9 cellular contexts compared by ENCODE assay signal in genomic region chr11:65491163-65491465, GRCh38. TPM values are rescaled to one million over a fixed set of nuclear protein-coding genes. Genes with fewer than 3 reads are reported as not detected.
DNase-seq lines count a peak whose midpoint lies in the region; ATAC-seq and TF ChIP-seq lines count a peak whose summit lies in the region.
"Had no signal": no experiment of that assay in that cellular context is flagged by ENCODE, and none has a peak within 500 bp of the region (broad histone marks: within the 10 kb centered on the region; RNA-seq: fewer than 3 reads in every experiment).

No MANE protein-coding gene starts in this region.

- peak overlapping the region; percentile 100 for H2AK5ac ChIP-seq in IMR-90 (ENCODE audit: low read depth, low read length)

- no peaks in the 10 kb centered on the region for H3K36me3 Mint-ChIP-seq in memory B cell
- no peaks in the 10 kb centered on the region for H3K36me3 Mint-ChIP-seq in CD8-positive, alpha-beta T cell

- 60% methylated on average over 1 of the region's 3 CpGs; no CpG with 5 or more reads in 1 of the 2 experiments for WGBS in IMR-90 (ENCODE audit: extremely low coverage in 2 of 2, insufficient read length in 1 of 2), 2 experiments

- H3K27ac ChIP-seq in IMR-90 (ENCODE audit: insufficient read depth, low read length), result peak overlapping the region; percentile 98
- H3K27ac ChIP-seq in brain microvascular endothelial cell, result peak overlapping the region; percentile 99
- peak overlapping the region; percentile 100 for H3K27ac ChIP-seq in temporal lobe (ENCODE audit: low read depth, low read length)
- H3K27ac ChIP-seq in CD8-positive, alpha-beta T cell (ENCODE audit: low read depth, low read length), result no peak overlapping the region

- H3K4me1 ChIP-seq in IMR-90 (ENCODE audit: control insufficient read depth, insufficient read depth, low read length), result peaks cover 55% of the 10 kb centered on the region
- peaks cover 19% of the 10 kb centered on the region for H3K4me1 ChIP-seq in CD8-positive, alpha-beta T cell (ENCODE audit: insufficient read depth, low read length)

- ATAC-seq in IMR-90 (ENCODE audit: low read depth) (no peak), memory B cell (ENCODE audit: low read depth) (no peak), HG03108 (IDR thresholded peaks at IDR 0.05; ENCODE audit: unreplicated experiment) (no peak)
- no peak for ATAC-seq in CD8-positive, alpha-beta T cell

- no peak overlapping the region for H3K4me3 Mint-ChIP-seq in memory B cell
- no peak overlapping the region for H3K4me3 Mint-ChIP-seq in CD8-positive, alpha-beta T cell

- peak overlapping the region; percentile 96 for H4K91ac ChIP-seq in IMR-90 (ENCODE audit: insufficient read depth, low read depth, low read length)

- no peaks in the 10 kb centered on the region; the same call in 1 of the 2 replicates for H4K20me1 ChIP-seq in IMR-90 (ENCODE audit: insufficient read depth, low read length)

- H3K4ac ChIP-seq in IMR-90 (ENCODE audit: low read depth, low read length), result peak overlapping the region; percentile 100

- peak overlapping the region; percentile 56 to 97 for H4K8ac ChIP-seq in IMR-90 (ENCODE audit: low read depth in 2 of 2, low read length in 2 of 2)

- H3K36me3 ChIP-seq in IMR-90 (ENCODE audit: control insufficient read depth, insufficient read depth, low read length) (no peaks in the 10 kb centered on the region), brain microvascular endothelial cell (replicated peaks) (no peaks in the 10 kb centered on the region)
- no peaks in the 10 kb centered on the region for H3K36me3 ChIP-seq in CD8-positive, alpha-beta T cell (ENCODE audit: insufficient read depth, low read length)

- H3K14ac ChIP-seq in IMR-90 (replicated peaks; ENCODE audit: low read depth, low read length), result peak overlapping the region; percentile 99

- H2BK5ac ChIP-seq in IMR-90 (ENCODE audit: low read depth, low read length, poor library complexity, severe bottlenecking), result peak overlapping the region; percentile 98

- peaks cover 47% of the 10 kb centered on the region for H3K4me1 Mint-ChIP-seq in memory B cell
- H3K4me1 Mint-ChIP-seq in CD8-positive, alpha-beta T cell (ENCODE audit: low read depth), result peaks cover 27% of the 10 kb centered on the region

- no peak overlapping the region for H3K4me3 ChIP-seq in IMR-90 (ENCODE audit: insufficient read depth, low read depth, low read length)
- H3K4me3 ChIP-seq in brain microvascular endothelial cell (ENCODE audit: low read depth, low read length), result no peak overlapping the region
- no peak overlapping the region for H3K4me3 ChIP-seq in CD8-positive, alpha-beta T cell (ENCODE audit: low read depth, low read length)

- H3K79me1 ChIP-seq in IMR-90 (ENCODE audit: low read depth in 1 of 2, low read length in 2 of 2), result peaks cover 18 to 63% of the 10 kb centered on the region in 2 experiments

- H2BK15ac ChIP-seq in IMR-90 (ENCODE audit: low read depth, low read length), result peak overlapping the region; percentile 95

- intact Hi-C loops in IMR-90 (cut with micrococcal nuclease), result no loop called here
- intact Hi-C loops in CD8-positive, alpha-beta T cell (cut with DNase I, micrococcal nuclease), result no loop called here

- DNase-seq in IMR-90, result no peak
- DNase-seq in brain microvascular endothelial cell, result peak; percentile 30
- DNase-seq in memory B cell (ENCODE audit: low spot score in 2 of 2), result no peak
- DNase-seq in medulla oblongata (ENCODE audit: extremely low spot score), result no peak
- no peak for DNase-seq in inferior parietal cortex (ENCODE audit: extremely low spot score)
- no peak for DNase-seq in CD8-positive, alpha-beta T cell
- DNase-seq: effector memory CD4-positive, alpha-beta T cell had no signal

- peak overlapping the region; percentile 15 for H4K5ac ChIP-seq in IMR-90 (ENCODE audit: low read depth, low read length)

- H3K9me3 ChIP-seq in IMR-90 (ENCODE audit: control insufficient read depth, insufficient read depth, low read length), result no peaks in the 10 kb centered on the region
- H3K9me3 ChIP-seq in CD8-positive, alpha-beta T cell (ENCODE audit: low read length), result no peaks in the 10 kb centered on the region

- H3K9me3 Mint-ChIP-seq in memory B cell, result no peaks in the 10 kb centered on the region
- H3K9me3 Mint-ChIP-seq in CD8-positive, alpha-beta T cell, result no peaks in the 10 kb centered on the region

- TF ChIP-seq POLR2A in IMR-90 (IDR thresholded peaks at IDR 0.05; ENCODE audit: low read depth, low read length), result no peak

- H3K9ac ChIP-seq in IMR-90 (ENCODE audit: low read depth, low read length), result peak overlapping the region; percentile 56; the same call in 1 of the 2 replicates

- H3K27ac Mint-ChIP-seq in memory B cell, result peak overlapping the region; percentile 77
- no peak overlapping the region for H3K27ac Mint-ChIP-seq in CD8-positive, alpha-beta T cell

- dilution Hi-C loops in IMR-90 (cut with HindIII; ENCODE audit: low sequenced_read_pairs, unreplicated experiment), result no loop called here

- no peak for TF ChIP-seq CTCF in IMR-90 (conservative IDR thresholded peaks at IDR 0.05; ENCODE audit: low read depth, low read length)
- TF ChIP-seq CTCF in brain microvascular endothelial cell (IDR thresholded peaks at IDR 0.05; ENCODE audit: low read depth, low read length, missing control alignments), result no peak
- TF ChIP-seq CTCF in CD8-positive, alpha-beta T cell (IDR thresholded peaks at IDR 0.05), result no peak

- H3K56ac ChIP-seq in IMR-90 (ENCODE audit: extremely low read depth, insufficient read depth, low read length), result peak overlapping the region; percentile 92

- H3K27me3 ChIP-seq in IMR-90 (ENCODE audit: control insufficient read depth, insufficient read depth, low read length) (no peaks in the 10 kb centered on the region), brain microvascular endothelial cell (replicated peaks) (no peaks in the 10 kb centered on the region)
- no peaks in the 10 kb centered on the region for H3K27me3 ChIP-seq in CD8-positive, alpha-beta T cell (ENCODE audit: insufficient read depth, low read length)

- H2BK20ac ChIP-seq in IMR-90 (ENCODE audit: low read depth, low read length), result peak overlapping the region; percentile 76

- peaks cover 23% of the 10 kb centered on the region for H3K9me1 ChIP-seq in IMR-90 (ENCODE audit: insufficient read depth, low read length)

- peak overlapping the region; percentile 99 for H2BK120ac ChIP-seq in IMR-90 (ENCODE audit: low read depth, low read length)

- peak overlapping the region; percentile 98 for H3K23ac ChIP-seq in IMR-90 (ENCODE audit: low read depth, low read length)

- BruUV-seq in IMR-90 (replicated peaks; lab: Mats Ljungman, UMichigan), result no TSS peak

- H3K27me3 Mint-ChIP-seq in memory B cell, result no peaks in the 10 kb centered on the region
- H3K27me3 Mint-ChIP-seq in CD8-positive, alpha-beta T cell (ENCODE audit: low read depth), result no peaks in the 10 kb centered on the region

- H2AFZ ChIP-seq in IMR-90 (replicated peaks; ENCODE audit: low read length, poor library complexity), result peak overlapping the region; percentile 66

- POLR2A ChIA-PET in IMR-90 (lab: Charles Lee; ENCODE audit: unreplicated experiment), result interaction anchor here (0.9 to 9.6 kb wide), 4 partner anchors 12 to 68 kb away, joined by 4 to 400 read pairs (median 17); partner anchors contain the start of genes MALAT1 and NEAT1
- POLR2A ChIA-PET in CD8-positive, alpha-beta T cell (lab: Charles Lee), result interaction anchor here (1.0 to 2.4 kb wide), 3 partner anchors 9 to 16 kb away, joined by 3 to 8 read pairs (median 5); no protein-coding TSS in a partner anchor

- no peak overlapping the region for H3K4me2 ChIP-seq in IMR-90 (ENCODE audit: low read depth, low read length)

- no peak for TF ChIP-seq RAD21 in IMR-90 (IDR thresholded peaks at IDR 0.05; ENCODE audit: low read length)

- in situ Hi-C loops in IMR-90 (cut with MboI; ENCODE audit: low sequenced_read_pairs), result no loop called here
- in situ Hi-C loops in brain microvascular endothelial cell (cut with HindIII; ENCODE audit: low pct_ligation_motif_present, low sequenced_read_pairs), result no loop called here

- CTCF ChIA-PET in IMR-90 (lab: Yijun Ruan, JAX), result interaction anchor here (1.0 to 2.4 kb wide), 2 partner anchors 10 to 12 kb away, joined by 3 to 11 read pairs; no protein-coding TSS in a partner anchor
- CTCF ChIA-PET in CD8-positive, alpha-beta T cell (lab: Charles Lee), result interaction anchor here (1.6 to 5.1 kb wide), 2 partner anchors 7 to 14 kb away, joined by 4 to 30 read pairs; partner anchors contain the start of gene MALAT1

- peak overlapping the region; percentile 91 for H3K18ac ChIP-seq in IMR-90 (ENCODE audit: low read depth, low read length)

- H2AK9ac ChIP-seq in IMR-90 (replicated peaks; ENCODE audit: low read depth, low read length, poor library complexity), result peak overlapping the region; percentile 93

TF ChIP-seq in IMR-90, 13 proteins besides CTCF, POLR2A, EP300 and RAD21 (continues in another document):
- no peak for TF ChIP-seq MAZ (IDR thresholded peaks at IDR 0.05; ENCODE audit: borderline replicate concordance, low read depth, low read length)
- TF ChIP-seq RCOR1 (IDR thresholded peaks at IDR 0.05; ENCODE audit: insufficient replicate concordance, low read length), result no peak
- TF ChIP-seq CEBPB (IDR thresholded peaks at IDR 0.05; ENCODE audit: low read depth, low read length), result no peak
- TF ChIP-seq MAFK (IDR thresholded peaks at IDR 0.05; ENCODE audit: low read depth, low read length), result no peak
- TF ChIP-seq ELK1 (IDR thresholded peaks at IDR 0.05; ENCODE audit: borderline replicate concordance, low read depth, low read length), result no peak
- TF ChIP-seq RFX5 (IDR thresholded peaks at IDR 0.05; ENCODE audit: low read depth, low read length), result no peak
- no peak for TF ChIP-seq FOS (IDR thresholded peaks at IDR 0.05; ENCODE audit: low read depth, low read length)

RNA-seq across cellular contexts. Expression of gene MALAT1, which starts 7.7 kb away (rescaled TPM):
- total RNA-seq in IMR-90 (2012; rRNA removed) (3,569 and 5,244 TPM in 2 replicates), temporal lobe (8,183 TPM)
- polyA plus RNA-seq in IMR-90 (2012; rRNA removed), result 430 and 636 TPM in 2 replicates
- 4.7 and 16.7 TPM in 2 replicates for polyA plus RNA-seq in IMR-90 (2012; cell fraction: cytosol; rRNA removed)
- 481 and 5,232 TPM in 2 replicates for polyA plus RNA-seq in IMR-90 (2012; cell fraction: nucleus; rRNA removed; ENCODE audit: low replicate concordance)
- total RNA-seq in CD8-positive, alpha-beta T cell, result over 10,000 TPM; 25,886 to 26,729 TPM

RNA-seq across cellular contexts. Expression of gene SCYL1, which starts 33.8 kb away (rescaled TPM):
- total RNA-seq in IMR-90 (2012; rRNA removed) (95.8 and 96.4 TPM in 2 replicates), temporal lobe (34.2 TPM)
- polyA plus RNA-seq in IMR-90 (2012; rRNA removed), result 150 and 172 TPM in 2 replicates
- polyA plus RNA-seq in IMR-90 (2012; cell fraction: cytosol; rRNA removed), result 166 and 172 TPM in 2 replicates
- 173 and 359 TPM in 2 replicates for polyA plus RNA-seq in IMR-90 (2012; cell fraction: nucleus; rRNA removed; ENCODE audit: low replicate concordance)
- 10 to 100 TPM; 55.8 to 60.4 TPM for total RNA-seq in CD8-positive, alpha-beta T cell
